1 cellular context compared by ENCODE assay signal in the genomic region with DNA sequence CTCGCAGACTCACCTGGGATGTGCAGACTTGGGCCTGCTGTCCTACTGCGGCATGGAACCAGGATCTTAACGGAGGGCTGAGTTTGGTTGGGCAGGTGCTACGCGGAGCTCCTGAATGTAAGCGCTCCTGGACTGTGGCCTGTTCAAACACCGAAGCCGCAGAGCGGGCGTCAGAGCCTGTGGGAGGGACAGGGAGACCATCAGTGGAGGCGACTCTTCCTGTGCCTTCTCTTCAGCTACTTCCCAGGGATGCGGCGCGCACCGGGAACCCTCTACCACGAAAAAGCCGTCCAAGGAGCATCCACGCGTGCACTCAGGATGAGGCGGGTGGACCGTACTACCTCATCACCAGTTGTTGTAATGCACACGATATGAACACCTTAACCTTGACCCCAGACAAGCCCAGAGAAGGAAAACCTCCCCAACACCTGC.
TF ChIP-seq lines count a peak whose summit lies in the region.

No MANE protein-coding gene starts in this region.

TF ChIP-seq in HepG2, 621 proteins besides CTCF, POLR2A, EP300 and RAD21 (continued from another document and continues in another):
- TF ChIP-seq, protein P1, sequence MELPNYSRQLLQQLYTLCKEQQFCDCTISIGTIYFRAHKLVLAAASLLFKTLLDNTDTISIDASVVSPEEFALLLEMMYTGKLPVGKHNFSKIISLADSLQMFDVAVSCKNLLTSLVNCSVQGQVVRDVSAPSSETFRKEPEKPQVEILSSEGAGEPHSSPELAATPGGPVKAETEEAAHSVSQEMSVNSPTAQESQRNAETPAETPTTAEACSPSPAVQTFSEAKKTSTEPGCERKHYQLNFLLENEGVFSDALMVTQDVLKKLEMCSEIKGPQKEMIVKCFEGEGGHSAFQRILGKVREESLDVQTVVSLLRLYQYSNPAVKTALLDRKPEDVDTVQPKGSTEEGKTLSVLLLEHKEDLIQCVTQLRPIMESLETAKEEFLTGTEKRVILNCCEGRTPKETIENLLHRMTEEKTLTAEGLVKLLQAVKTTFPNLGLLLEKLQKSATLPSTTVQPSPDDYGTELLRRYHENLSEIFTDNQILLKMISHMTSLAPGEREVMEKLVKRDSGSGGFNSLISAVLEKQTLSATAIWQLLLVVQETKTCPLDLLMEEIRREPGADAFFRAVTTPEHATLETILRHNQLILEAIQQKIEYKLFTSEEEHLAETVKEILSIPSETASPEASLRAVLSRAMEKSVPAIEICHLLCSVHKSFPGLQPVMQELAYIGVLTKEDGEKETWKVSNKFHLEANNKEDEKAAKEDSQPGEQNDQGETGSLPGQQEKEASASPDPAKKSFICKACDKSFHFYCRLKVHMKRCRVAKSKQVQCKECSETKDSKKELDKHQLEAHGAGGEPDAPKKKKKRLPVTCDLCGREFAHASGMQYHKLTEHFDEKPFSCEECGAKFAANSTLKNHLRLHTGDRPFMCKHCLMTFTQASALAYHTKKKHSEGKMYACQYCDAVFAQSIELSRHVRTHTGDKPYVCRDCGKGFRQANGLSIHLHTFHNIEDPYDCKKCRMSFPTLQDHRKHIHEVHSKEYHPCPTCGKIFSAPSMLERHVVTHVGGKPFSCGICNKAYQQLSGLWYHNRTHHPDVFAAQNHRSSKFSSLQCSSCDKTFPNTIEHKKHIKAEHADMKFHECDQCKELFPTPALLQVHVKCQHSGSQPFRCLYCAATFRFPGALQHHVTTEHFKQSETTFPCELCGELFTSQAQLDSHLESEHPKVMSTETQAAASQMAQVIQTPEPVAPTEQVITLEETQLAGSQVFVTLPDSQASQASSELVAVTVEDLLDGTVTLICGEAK (IDR thresholded peaks at IDR 0.05) = no peak
- TF ChIP-seq, protein P1 (CRISPR knock-in tag; IDR thresholded peaks at IDR 0.05) = no peak
- TF ChIP-seq ZFP36 (IDR thresholded peaks at IDR 0.05; ENCODE audit: borderline replicate concordance, low read depth, low read length, partially characterized antibody) (no peak), HOXA5 (CRISPR knock-in tag; IDR thresholded peaks at IDR 0.05) (0 out of 2 replicates have a peak, but pooled peaks have one; percentile 59), EED (CRISPR knock-in tag; IDR thresholded peaks at IDR 0.05) (no peak), ZNF20 (CRISPR knock-in tag; IDR thresholded peaks at IDR 0.05) (no peak), ZNF17 (CRISPR knock-in tag; IDR thresholded peaks at IDR 0.05) (no peak), ZNF766 (CRISPR knock-in tag; IDR thresholded peaks at IDR 0.05; ENCODE audit: borderline replicate concordance) (peak; percentile 68; the same call in 1 of the 2 replicates), CHD4 (IDR thresholded peaks at IDR 0.05; ENCODE audit: borderline replicate concordance, low read length) (no peak), RELA (CRISPR knock-in tag; IDR thresholded peaks at IDR 0.05) (no peak), MTA1 (CRISPR knock-in tag; IDR thresholded peaks at IDR 0.05; ENCODE audit: borderline replicate concordance) (0 out of 2 replicates have a peak, but pooled peaks have one; percentile 52), SALL1 (CRISPR knock-in tag; IDR thresholded peaks at IDR 0.05) (peak; percentile 67; the same call in 1 of the 2 replicates), ZFX (CRISPR knock-in tag; IDR thresholded peaks at IDR 0.05; ENCODE audit: low read depth) (peak; percentile 50), SIN3A (IDR thresholded peaks at IDR 0.05; ENCODE audit: borderline replicate concordance, low read depth, low read length) (0 out of 2 replicates have a peak, but pooled peaks have one; percentile 77), ZNF501 (CRISPR knock-in tag; IDR thresholded peaks at IDR 0.05) (0 out of 2 replicates have a peak, but pooled peaks have one; percentile 11), BRCA1 (CRISPR knock-in tag; IDR thresholded peaks at IDR 0.05) (no peak), JARID2 (CRISPR knock-in tag; IDR thresholded peaks at IDR 0.05; ENCODE audit: insufficient replicate concordance) (no peak), TP53 (CRISPR knock-in tag; conservative IDR thresholded peaks at IDR 0.05) (no peak), HOXA3 (CRISPR knock-in tag; IDR thresholded peaks at IDR 0.05) (peak; percentile 81), RBM22 (optimal IDR thresholded peaks at IDR 0.05; ENCODE audit: low read length) (no peak), ZNF446 (CRISPR knock-in tag; IDR thresholded peaks at IDR 0.05) (no peak), ZNF891 (CRISPR knock-in tag; IDR thresholded peaks at IDR 0.05) (no peak), FOXK1 (CRISPR knock-in tag; IDR thresholded peaks at IDR 0.05; ENCODE audit: borderline replicate concordance, low read depth) (no peak), ELF3 (CRISPR knock-in tag; IDR thresholded peaks at IDR 0.05) (0 out of 2 replicates have a peak, but pooled peaks have one; percentile 28), ZNF782 (CRISPR knock-in tag; IDR thresholded peaks at IDR 0.05; ENCODE audit: borderline replicate concordance) (no peak), ZBTB21 (CRISPR knock-in tag; IDR thresholded peaks at IDR 0.05) (no peak)
- TF ChIP-seq, protein P2, sequence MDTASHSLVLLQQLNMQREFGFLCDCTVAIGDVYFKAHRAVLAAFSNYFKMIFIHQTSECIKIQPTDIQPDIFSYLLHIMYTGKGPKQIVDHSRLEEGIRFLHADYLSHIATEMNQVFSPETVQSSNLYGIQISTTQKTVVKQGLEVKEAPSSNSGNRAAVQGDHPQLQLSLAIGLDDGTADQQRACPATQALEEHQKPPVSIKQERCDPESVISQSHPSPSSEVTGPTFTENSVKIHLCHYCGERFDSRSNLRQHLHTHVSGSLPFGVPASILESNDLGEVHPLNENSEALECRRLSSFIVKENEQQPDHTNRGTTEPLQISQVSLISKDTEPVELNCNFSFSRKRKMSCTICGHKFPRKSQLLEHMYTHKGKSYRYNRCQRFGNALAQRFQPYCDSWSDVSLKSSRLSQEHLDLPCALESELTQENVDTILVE (CRISPR knock-in tag; IDR thresholded peaks at IDR 0.05) = no peak
- TF ChIP-seq, protein P3, sequence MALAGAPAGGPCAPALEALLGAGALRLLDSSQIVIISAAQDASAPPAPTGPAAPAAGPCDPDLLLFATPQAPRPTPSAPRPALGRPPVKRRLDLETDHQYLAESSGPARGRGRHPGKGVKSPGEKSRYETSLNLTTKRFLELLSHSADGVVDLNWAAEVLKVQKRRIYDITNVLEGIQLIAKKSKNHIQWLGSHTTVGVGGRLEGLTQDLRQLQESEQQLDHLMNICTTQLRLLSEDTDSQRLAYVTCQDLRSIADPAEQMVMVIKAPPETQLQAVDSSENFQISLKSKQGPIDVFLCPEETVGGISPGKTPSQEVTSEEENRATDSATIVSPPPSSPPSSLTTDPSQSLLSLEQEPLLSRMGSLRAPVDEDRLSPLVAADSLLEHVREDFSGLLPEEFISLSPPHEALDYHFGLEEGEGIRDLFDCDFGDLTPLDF (CRISPR knock-in tag; IDR thresholded peaks at IDR 0.05) = no peak
- TF ChIP-seq, protein P4, sequence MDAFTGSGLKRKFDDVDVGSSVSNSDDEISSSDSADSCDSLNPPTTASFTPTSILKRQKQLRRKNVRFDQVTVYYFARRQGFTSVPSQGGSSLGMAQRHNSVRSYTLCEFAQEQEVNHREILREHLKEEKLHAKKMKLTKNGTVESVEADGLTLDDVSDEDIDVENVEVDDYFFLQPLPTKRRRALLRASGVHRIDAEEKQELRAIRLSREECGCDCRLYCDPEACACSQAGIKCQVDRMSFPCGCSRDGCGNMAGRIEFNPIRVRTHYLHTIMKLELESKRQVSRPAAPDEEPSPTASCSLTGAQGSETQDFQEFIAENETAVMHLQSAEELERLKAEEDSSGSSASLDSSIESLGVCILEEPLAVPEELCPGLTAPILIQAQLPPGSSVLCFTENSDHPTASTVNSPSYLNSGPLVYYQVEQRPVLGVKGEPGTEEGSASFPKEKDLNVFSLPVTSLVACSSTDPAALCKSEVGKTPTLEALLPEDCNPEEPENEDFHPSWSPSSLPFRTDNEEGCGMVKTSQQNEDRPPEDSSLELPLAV (CRISPR knock-in tag; conservative IDR thresholded peaks at IDR 0.05; ENCODE audit: low read depth) = no peak
- TF ChIP-seq, protein P5, sequence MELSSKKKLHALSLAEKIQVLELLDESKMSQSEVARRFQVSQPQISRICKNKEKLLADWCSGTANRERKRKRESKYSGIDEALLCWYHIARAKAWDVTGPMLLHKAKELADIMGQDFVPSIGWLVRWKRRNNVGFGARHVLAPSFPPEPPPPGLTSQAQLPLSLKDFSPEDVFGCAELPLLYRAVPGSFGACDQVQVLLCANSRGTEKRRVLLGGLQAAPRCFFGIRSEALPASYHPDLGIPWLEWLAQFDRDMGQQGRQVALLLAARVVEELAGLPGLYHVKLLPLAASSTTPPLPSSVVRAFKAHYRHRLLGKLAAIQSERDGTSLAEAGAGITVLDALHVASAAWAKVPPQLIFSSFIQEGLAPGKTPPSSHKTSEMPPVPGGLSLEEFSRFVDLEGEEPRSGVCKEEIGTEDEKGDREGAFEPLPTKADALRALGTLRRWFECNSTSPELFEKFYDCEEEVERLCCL (CRISPR knock-in tag; IDR thresholded peaks at IDR 0.05; ENCODE audit: borderline replicate concordance) = no peak
- TF ChIP-seq, protein P6, sequence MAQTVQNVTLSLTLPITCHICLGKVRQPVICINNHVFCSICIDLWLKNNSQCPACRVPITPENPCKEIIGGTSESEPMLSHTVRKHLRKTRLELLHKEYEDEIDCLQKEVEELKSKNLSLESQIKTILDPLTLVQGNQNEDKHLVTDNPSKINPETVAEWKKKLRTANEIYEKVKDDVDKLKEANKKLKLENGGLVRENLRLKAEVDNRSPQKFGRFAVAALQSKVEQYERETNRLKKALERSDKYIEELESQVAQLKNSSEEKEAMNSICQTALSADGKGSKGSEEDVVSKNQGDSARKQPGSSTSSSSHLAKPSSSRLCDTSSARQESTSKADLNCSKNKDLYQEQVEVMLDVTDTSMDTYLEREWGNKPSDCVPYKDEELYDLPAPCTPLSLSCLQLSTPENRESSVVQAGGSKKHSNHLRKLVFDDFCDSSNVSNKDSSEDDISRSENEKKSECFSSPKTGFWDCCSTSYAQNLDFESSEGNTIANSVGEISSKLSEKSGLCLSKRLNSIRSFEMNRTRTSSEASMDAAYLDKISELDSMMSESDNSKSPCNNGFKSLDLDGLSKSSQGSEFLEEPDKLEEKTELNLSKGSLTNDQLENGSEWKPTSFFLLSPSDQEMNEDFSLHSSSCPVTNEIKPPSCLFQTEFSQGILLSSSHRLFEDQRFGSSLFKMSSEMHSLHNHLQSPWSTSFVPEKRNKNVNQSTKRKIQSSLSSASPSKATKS (CRISPR knock-in tag; IDR thresholded peaks at IDR 0.05) = no peak
- TF ChIP-seq, protein P7, sequence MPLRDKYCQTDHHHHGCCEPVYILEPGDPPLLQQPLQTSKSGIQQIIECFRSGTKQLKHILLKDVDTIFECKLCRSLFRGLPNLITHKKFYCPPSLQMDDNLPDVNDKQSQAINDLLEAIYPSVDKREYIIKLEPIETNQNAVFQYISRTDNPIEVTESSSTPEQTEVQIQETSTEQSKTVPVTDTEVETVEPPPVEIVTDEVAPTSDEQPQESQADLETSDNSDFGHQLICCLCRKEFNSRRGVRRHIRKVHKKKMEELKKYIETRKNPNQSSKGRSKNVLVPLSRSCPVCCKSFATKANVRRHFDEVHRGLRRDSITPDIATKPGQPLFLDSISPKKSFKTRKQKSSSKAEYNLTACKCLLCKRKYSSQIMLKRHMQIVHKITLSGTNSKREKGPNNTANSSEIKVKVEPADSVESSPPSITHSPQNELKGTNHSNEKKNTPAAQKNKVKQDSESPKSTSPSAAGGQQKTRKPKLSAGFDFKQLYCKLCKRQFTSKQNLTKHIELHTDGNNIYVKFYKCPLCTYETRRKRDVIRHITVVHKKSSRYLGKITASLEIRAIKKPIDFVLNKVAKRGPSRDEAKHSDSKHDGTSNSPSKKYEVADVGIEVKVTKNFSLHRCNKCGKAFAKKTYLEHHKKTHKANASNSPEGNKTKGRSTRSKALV (CRISPR knock-in tag; IDR thresholded peaks at IDR 0.05) = peak; percentile 83; the same call in 1 of the 2 replicates
- TF ChIP-seq, protein P8, sequence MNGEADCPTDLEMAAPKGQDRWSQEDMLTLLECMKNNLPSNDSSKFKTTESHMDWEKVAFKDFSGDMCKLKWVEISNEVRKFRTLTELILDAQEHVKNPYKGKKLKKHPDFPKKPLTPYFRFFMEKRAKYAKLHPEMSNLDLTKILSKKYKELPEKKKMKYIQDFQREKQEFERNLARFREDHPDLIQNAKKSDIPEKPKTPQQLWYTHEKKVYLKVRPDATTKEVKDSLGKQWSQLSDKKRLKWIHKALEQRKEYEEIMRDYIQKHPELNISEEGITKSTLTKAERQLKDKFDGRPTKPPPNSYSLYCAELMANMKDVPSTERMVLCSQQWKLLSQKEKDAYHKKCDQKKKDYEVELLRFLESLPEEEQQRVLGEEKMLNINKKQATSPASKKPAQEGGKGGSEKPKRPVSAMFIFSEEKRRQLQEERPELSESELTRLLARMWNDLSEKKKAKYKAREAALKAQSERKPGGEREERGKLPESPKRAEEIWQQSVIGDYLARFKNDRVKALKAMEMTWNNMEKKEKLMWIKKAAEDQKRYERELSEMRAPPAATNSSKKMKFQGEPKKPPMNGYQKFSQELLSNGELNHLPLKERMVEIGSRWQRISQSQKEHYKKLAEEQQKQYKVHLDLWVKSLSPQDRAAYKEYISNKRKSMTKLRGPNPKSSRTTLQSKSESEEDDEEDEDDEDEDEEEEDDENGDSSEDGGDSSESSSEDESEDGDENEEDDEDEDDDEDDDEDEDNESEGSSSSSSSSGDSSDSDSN (CRISPR knock-in tag; IDR thresholded peaks at IDR 0.05) = peak; percentile 62
